Comparison of ENCODE assay signal across 7 cellular contexts in the genomic region with DNA sequence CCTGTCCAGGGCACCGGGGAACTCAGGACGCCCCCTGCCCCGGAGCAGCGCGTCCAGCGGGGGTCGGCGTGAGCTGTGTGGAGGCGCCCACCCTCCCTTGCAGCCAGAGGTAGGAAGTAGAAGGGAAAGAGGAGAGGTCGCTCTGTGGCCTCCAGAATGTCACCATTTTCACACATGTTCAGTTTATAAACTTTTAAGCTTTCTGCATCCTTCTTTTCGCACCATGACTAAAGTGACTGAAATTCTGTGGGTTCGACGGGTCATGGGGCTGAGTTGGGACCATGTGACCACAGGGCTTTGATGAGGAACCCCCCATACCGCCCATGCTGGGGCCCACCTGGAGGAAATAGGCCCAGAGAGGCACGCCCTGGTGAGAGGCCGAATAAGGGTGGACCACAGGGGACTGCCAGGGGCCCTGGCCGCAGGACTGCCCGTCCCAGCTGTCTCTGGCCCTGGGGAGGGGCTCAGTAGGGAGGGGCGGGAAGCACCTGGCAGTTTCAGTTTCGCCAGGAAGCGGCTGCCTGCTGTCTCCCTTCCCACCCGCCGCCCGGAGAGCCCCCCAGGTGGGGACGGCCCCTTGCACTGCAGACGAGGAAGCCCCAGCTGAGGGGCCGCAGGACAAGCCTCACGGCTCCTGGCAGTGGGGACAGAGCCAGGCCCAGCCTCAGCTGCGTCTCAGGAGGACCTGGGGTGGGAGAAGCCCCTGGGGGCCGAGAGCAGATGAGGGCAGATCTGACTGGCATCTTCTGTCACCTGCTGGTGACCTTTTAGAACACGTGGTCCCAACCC. TPM values are rescaled to one million over a fixed set of nuclear protein-coding genes. Genes with fewer than 3 reads are reported as not detected.
DNase-seq lines count a peak whose midpoint lies in the region; ATAC-seq and TF ChIP-seq lines count a peak whose summit lies in the region.

No MANE protein-coding gene starts in this region.

- no peak overlapping the region for H3K4me3 Mint-ChIP-seq in progenitor cell of endocrine pancreas (ENCODE audit: low read depth)

- H3K27me3 Mint-ChIP-seq in progenitor cell of endocrine pancreas = peaks cover 14% of the 10 kb centered on the region

- H3K4me3 ChIP-seq in H7 (ENCODE audit: insufficient read depth, low read depth, low read length) (no peak overlapping the region), MM.1S (ENCODE audit: low read length) (peak overlapping the region; percentile 39; the same call in 1 of the 2 replicates), psoas muscle (no peak overlapping the region)

- H3K27ac ChIP-seq in MM.1S (ENCODE audit: low read length) (peak overlapping the region; percentile 93), psoas muscle (no peak overlapping the region)

- H3K9ac ChIP-seq in MM.1S (ENCODE audit: low read length) = peak overlapping the region; percentile 67; the same call in 1 of the 2 replicates

- H3K4me1 ChIP-seq in MM.1S (ENCODE audit: low read length) (peaks cover 30% of the 10 kb centered on the region), psoas muscle (no peaks in the 10 kb centered on the region)

- intact Hi-C loops in psoas muscle (cut with DNase I) = no loop called here

- H3K79me2 ChIP-seq in MM.1S (ENCODE audit: low read length) = peaks cover 78% of the 10 kb centered on the region

- H3K36me3 Mint-ChIP-seq in progenitor cell of endocrine pancreas (ENCODE audit: insufficient read depth) = no peaks in the 10 kb centered on the region

- H3F3A ChIP-seq in MM.1S (ENCODE audit: insufficient read depth, low read length) = peaks cover 21% of the 10 kb centered on the region

- no peaks in the 10 kb centered on the region for H4K20me1 ChIP-seq in MM.1S (ENCODE audit: insufficient read depth, low read length)

- DNase-seq in H7 (peak; percentile 72), MM.1S (peak; percentile 88), psoas muscle (peak; percentile 7 to 47), mucosa of gallbladder (ENCODE audit: low spot score) (no peak), NOMO-1 treated with DMSO at 0.1 percent for 48 hours (lab: John Stamatoyannopoulos, UW; ENCODE audit: unreplicated experiment) (no peak), progenitor cell of endocrine pancreas (ENCODE audit: low spot score, unreplicated experiment) (no peak)

- H3K36me3 ChIP-seq in H7 (replicated peaks; ENCODE audit: control insufficient read depth, insufficient read depth, low read length) = no peaks in the 10 kb centered on the region
- no peaks in the 10 kb centered on the region for H3K36me3 ChIP-seq in MM.1S (replicated peaks; ENCODE audit: insufficient read depth, low read length)
- no peaks in the 10 kb centered on the region for H3K36me3 ChIP-seq in psoas muscle (ENCODE audit: insufficient read depth in 1 of 2, low read depth in 1 of 2)

- TF ChIP-seq CTCF in MM.1S (IDR thresholded peaks at IDR 0.05; ENCODE audit: low read length) (no peak), psoas muscle (IDR thresholded peaks at IDR 0.05) (no peak), progenitor cell of endocrine pancreas (IDR thresholded peaks at IDR 0.05; ENCODE audit: unreplicated experiment) (no peak)

- 39 to 50% (median 46%) methylated on average over 29 to 31 of the region's 31 CpGs for WGBS in psoas muscle, 3 donors

- no peak overlapping the region for H2AFZ ChIP-seq in MM.1S (ENCODE audit: low read length)

- H3K9me3 ChIP-seq in MM.1S (replicated peaks; ENCODE audit: insufficient read depth, low read length) (no peaks in the 10 kb centered on the region), psoas muscle (no peaks in the 10 kb centered on the region)

- H3K27me3 ChIP-seq in H7 (ENCODE audit: control insufficient read depth, insufficient read depth, low read length) (no peaks in the 10 kb centered on the region), MM.1S (replicated peaks; ENCODE audit: insufficient read depth, low read length) (no peaks in the 10 kb centered on the region), psoas muscle (ENCODE audit: insufficient read depth in 3 of 3, low read length in 2 of 3) (peaks cover 0 to 51% (median 14%) of the 10 kb centered on the region in 3 donors)

- no peaks in the 10 kb centered on the region for H3K9me3 Mint-ChIP-seq in progenitor cell of endocrine pancreas (ENCODE audit: low read depth)

- no peaks in the 10 kb centered on the region for H3K4me1 Mint-ChIP-seq in progenitor cell of endocrine pancreas (ENCODE audit: low read depth)

- no peaks in the 10 kb centered on the region for H3K9me2 ChIP-seq in MM.1S (replicated peaks; ENCODE audit: insufficient read depth, low read length)

- peak overlapping the region; percentile 87 for H3K4me2 ChIP-seq in MM.1S (ENCODE audit: low read depth, low read length)

- H3K27ac Mint-ChIP-seq in progenitor cell of endocrine pancreas = no peak overlapping the region

- ATAC-seq in GM18909 (IDR thresholded peaks at IDR 0.05; ENCODE audit: poor library complexity, unreplicated experiment) = peak; percentile 55
- ATAC-seq in psoas muscle = no peak

RNA-seq across cellular contexts. Expression of a gene that starts 9.0 kb away (rescaled TPM):
- total RNA-seq in H7 (2014; rRNA removed; shearing (Covaris generic)) = 0.35 TPM in 1 of 2 replicates, not detected in the other
- total RNA-seq in psoas muscle (10 to 100 TPM in 1 of 4 donors, 1 to 10 TPM in 3; 4.7 to 15.0 (median 6.7) TPM), mucosa of gallbladder (5.2 TPM), progenitor cell of endocrine pancreas (12.5 and 12.9 TPM in 2 replicates)
- polyA plus RNA-seq in psoas muscle = 1 to 10 TPM; 2.6 to 6.0 (median 3.4) TPM

Comparison
In these comparisons a context has a peak if more than half of its experiments do, and no peak if none do; other contexts are left out.
1. DNase-seq: peak in H7 (single experiment), MM.1S (single experiment) and psoas muscle (2 of 2); none in mucosa of gallbladder (single experiment), NOMO-1 treated with DMSO at 0.1 percent for 48 hours (single experiment) and progenitor cell of endocrine pancreas (single experiment).